Comparison of ENCODE assay signal across 16 cellular contexts in genomic region chr6:44960898-44961297, GRCh38.
DNase-seq lines count a peak whose midpoint lies in the region; ATAC-seq and TF ChIP-seq lines count a peak whose summit lies in the region.
"Had no signal": no experiment of that assay in that cellular context is flagged by ENCODE, and none has a peak within 500 bp of the region (broad histone marks: within the 10 kb centered on the region; RNA-seq: fewer than 3 reads in every experiment).

No MANE protein-coding gene starts in this region.

- H3K27me3 ChIP-seq in PC-3 (ENCODE audit: low read length): no peaks in the 10 kb centered on the region
- H3K27me3 ChIP-seq: ovary, SJCRH30 had no signal

- no peaks in the 10 kb centered on the region for H3K36me3 ChIP-seq in PC-3 (ENCODE audit: low read depth, low read length)
- H3K36me3 ChIP-seq: ovary, SJCRH30 had no signal

- no peak for TF ChIP-seq CTCF in PC-3 (conservative IDR thresholded peaks at IDR 0.05; ENCODE audit: low read depth, low read length)
- no peak for TF ChIP-seq CTCF in epithelial cell of esophagus (IDR thresholded peaks at IDR 0.05; ENCODE audit: insufficient read depth, low read depth, low read length, missing control alignments)

- no peaks in the 10 kb centered on the region for H4K20me1 ChIP-seq in PC-3 (ENCODE audit: low read length)

- intact Hi-C loops in PC-3 (cut with micrococcal nuclease) (no loop called here), Right ventricle myocardium superior (cut with DNase I) (no loop called here)

- no peak overlapping the region for H3K4me2 ChIP-seq in PC-3 (ENCODE audit: low read length)

- peaks cover 3% of the 10 kb centered on the region for H3K36me3 Mint-ChIP-seq in activated T-cell treated with anti-CD3 and anti-CD28 coated beads, Interleukin-2, amount 50 U/mL, for 24 hours (ENCODE audit: low read depth)
- H3K36me3 Mint-ChIP-seq: WTC11 had no signal

- H3K4me3 ChIP-seq in PC-3 (ENCODE audit: low read length) (no peak overlapping the region), epithelial cell of esophagus (ENCODE audit: low read length) (no peak overlapping the region)
- H3K4me3 ChIP-seq: ovary, SJCRH30 had no signal

- no peaks in the 10 kb centered on the region for H3F3A ChIP-seq in PC-3 (ENCODE audit: low read length, unreplicated experiment)

- H3K4me3 Mint-ChIP-seq in activated T-cell treated with anti-CD3 and anti-CD28 coated beads, Interleukin-2, amount 50 U/mL, for 24 hours: no peak overlapping the region
- H3K4me3 Mint-ChIP-seq: WTC11 had no signal

- POLR2A ChIA-PET in PC-3 (lab: Charles Lee; ENCODE audit: unreplicated experiment): no interaction called here

- peak overlapping the region; percentile 21; the same call in 1 of the 2 replicates for H3K27ac ChIP-seq in PC-3 (ENCODE audit: low read length)
- H3K27ac ChIP-seq: epithelial cell of prostate, ovary, SJCRH30 had no signal

- H2AFZ ChIP-seq in PC-3 (ENCODE audit: low read length): 0 out of 2 replicates have a peak overlapping the region, but pooled peaks have one; percentile 5

- H3K27ac Mint-ChIP-seq in activated T-cell treated with anti-CD3 and anti-CD28 coated beads, Interleukin-2, amount 50 U/mL, for 24 hours: peak overlapping the region; percentile 24
- H3K27ac Mint-ChIP-seq: WTC11 had no signal

- ATAC-seq in PC-3: peak; percentile 63
- ATAC-seq in stimulated activated naive CD8-positive, alpha-beta T cell treated with anti-CD3 and anti-CD28 coated beads, Interleukin-15, Interleukin-2, amounts not matched to agents 100 U/mL and 50 U/mL, for 24 hours: peak; percentile 92
- ATAC-seq in Right ventricle myocardium superior (ENCODE audit: poor library complexity): no peak
- no peak for ATAC-seq in GM21529 (IDR thresholded peaks at IDR 0.05; ENCODE audit: unreplicated experiment)
- ATAC-seq: WTC11 had no signal

- no peaks in the 10 kb centered on the region for H3K27me3 Mint-ChIP-seq in activated T-cell treated with anti-CD3 and anti-CD28 coated beads, Interleukin-2, amount 50 U/mL, for 24 hours

- no peak overlapping the region for H3K9ac ChIP-seq in PC-3 (ENCODE audit: low read length)

- no peaks in the 10 kb centered on the region for H3K9me2 ChIP-seq in PC-3 (replicated peaks; ENCODE audit: low read length)

- peaks cover 8% of the 10 kb centered on the region for H3K4me1 ChIP-seq in PC-3 (ENCODE audit: insufficient read depth, low read length)

- no peaks in the 10 kb centered on the region for H3K9me3 ChIP-seq in PC-3 (ENCODE audit: low read length)
- H3K9me3 ChIP-seq: ovary, SJCRH30 had no signal

- DNase-seq in activated T-cell treated with anti-CD3 and anti-CD28 coated beads, Interleukin-2, amount 50 U/mL, for 24 hours: no peak
- DNase-seq in activated T-cell treated with anti-CD3 and anti-CD28 coated beads, Interleukin-2, amount 50 U/mL, for 1 hour: no peak
- DNase-seq in PC-3: peak; percentile 40
- DNase-seq in epithelial cell of esophagus (ENCODE audit: low read depth): peak; percentile 44
- no peak for DNase-seq in stimulated activated naive CD8-positive, alpha-beta T cell treated with anti-CD3 and anti-CD28 coated beads, Interleukin-15, Interleukin-2, amounts not matched to agents 100 U/mL and 50 U/mL, for 24 hours
- no peak for DNase-seq in Right ventricle myocardium superior
- DNase-seq in SKM-1 (lab: John Stamatoyannopoulos, UW; ENCODE audit: unreplicated experiment): no peak
- DNase-seq: midbrain; NCI-H1694; NCI-H526; ovary; SJCRH30; stimulated activated CD4-positive, alpha-beta T cell treated with anti-CD3 and anti-CD28 coated beads, Interleukin-15, amount 100 ng/mL, for 24 hours had no signal

- CTCF ChIA-PET in PC-3 (lab: Charles Lee): interaction anchor here (0.6 kb wide), 1 partner anchor 129 kb away, joined by 4 read pairs; no protein-coding TSS in a partner anchor

- no TSS peak for BruUV-seq in PC-3 (replicated peaks; lab: Mats Ljungman, UMichigan)

- no peaks in the 10 kb centered on the region for H3K79me2 ChIP-seq in PC-3 (ENCODE audit: low read length)

- H3K9me3 Mint-ChIP-seq in activated T-cell treated with anti-CD3 and anti-CD28 coated beads, Interleukin-2, amount 50 U/mL, for 24 hours: peaks cover 4% of the 10 kb centered on the region
- H3K9me3 Mint-ChIP-seq: WTC11 had no signal

- H3K4me1 Mint-ChIP-seq in activated T-cell treated with anti-CD3 and anti-CD28 coated beads, Interleukin-2, amount 50 U/mL, for 24 hours (ENCODE audit: low read depth): peaks cover 20% of the 10 kb centered on the region

Comparison
In these comparisons a context has a peak if more than half of its experiments do, and no peak if none do; other contexts are left out.
1. DNase-seq: peak in PC-3 (single experiment) and epithelial cell of esophagus (single experiment); none in activated T-cell treated with anti-CD3 and anti-CD28 coated beads, Interleukin-2, amount 50 U/mL, for 24 hours (single experiment), activated T-cell treated with anti-CD3 and anti-CD28 coated beads, Interleukin-2, amount 50 U/mL, for 1 hour (single experiment), stimulated activated naive CD8-positive, alpha-beta T cell treated with anti-CD3 and anti-CD28 coated beads, Interleukin-15, Interleukin-2, amounts not matched to agents 100 U/mL and 50 U/mL, for 24 hours (single experiment), Right ventricle myocardium superior (single experiment) and SKM-1 (single experiment).
2. ATAC-seq: peak in PC-3 (single experiment) and stimulated activated naive CD8-positive, alpha-beta T cell treated with anti-CD3 and anti-CD28 coated beads, Interleukin-15, Interleukin-2, amounts not matched to agents 100 U/mL and 50 U/mL, for 24 hours (single experiment); none in Right ventricle myocardium superior (single experiment) and GM21529 (single experiment).